In the genomic region with DNA sequence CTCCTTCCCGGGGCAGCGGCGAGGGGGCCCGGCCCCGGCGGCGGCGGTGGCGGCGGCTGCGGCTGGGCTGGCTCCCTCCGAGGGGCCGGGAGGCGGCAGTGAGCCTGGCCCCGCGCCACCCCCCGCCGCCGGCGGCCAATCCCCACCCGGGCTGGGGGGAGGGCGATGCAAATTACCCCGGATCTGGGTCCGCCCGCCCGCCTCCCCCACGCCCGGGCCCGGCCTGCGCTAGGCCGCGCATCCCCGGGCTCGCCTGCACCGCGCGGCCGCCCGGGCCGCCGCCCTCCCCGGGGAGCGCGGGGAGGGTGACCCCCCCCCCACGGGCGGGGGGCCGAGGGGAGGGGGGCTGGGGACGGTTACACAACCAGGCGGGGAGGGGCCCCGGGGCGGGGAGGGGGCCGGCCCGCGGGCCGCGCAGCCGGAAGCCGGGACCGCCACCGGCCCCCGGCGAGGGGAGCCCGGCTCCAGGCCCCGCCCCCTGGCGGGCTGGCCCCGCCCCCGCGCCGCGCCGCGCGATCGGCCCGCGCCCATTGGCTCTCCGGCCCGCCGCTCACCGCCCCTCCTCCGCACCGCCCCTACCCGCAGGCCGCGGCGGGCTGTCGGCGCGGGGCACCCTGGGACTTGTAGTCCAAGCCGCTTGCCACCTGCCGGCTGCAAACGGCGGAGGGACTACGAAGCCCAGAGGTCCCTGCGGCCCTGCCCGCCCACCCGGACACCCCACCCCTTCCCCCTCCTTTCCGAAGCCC, we compare ENCODE assay signal across 8 cellular contexts. TPM values are rescaled to one million over a fixed set of nuclear protein-coding genes. Genes with fewer than 3 reads are reported as not detected.
DNase-seq lines count a peak whose midpoint lies in the region; ATAC-seq, FAIRE-seq and TF ChIP-seq lines count a peak whose summit lies in the region.

No MANE protein-coding gene starts in this region.

- peak overlapping the region; percentile 88 for H3K9ac ChIP-seq in keratinocyte (ENCODE audit: control insufficient read depth, extremely low read depth, insufficient read depth, low read length)

- H3K9me1 ChIP-seq in keratinocyte (ENCODE audit: control insufficient read depth, extremely low read depth, insufficient read depth, low read length) = no peaks in the 10 kb centered on the region

- no peak overlapping the region for H2AFZ ChIP-seq in keratinocyte (ENCODE audit: control insufficient read depth, low read length)

- peaks cover 38% of the 10 kb centered on the region for H3K4me1 ChIP-seq in keratinocyte (ENCODE audit: control insufficient read depth, extremely low read depth, insufficient read depth, low read length)

- no peak for TF ChIP-seq CTCF in AG09319 (IDR thresholded peaks at IDR 0.05; ENCODE audit: low read depth, low read length)
- TF ChIP-seq CTCF in cardiac fibroblast (IDR thresholded peaks at IDR 0.05; ENCODE audit: low read depth, low read length) = no peak
- TF ChIP-seq CTCF in keratinocyte (optimal IDR thresholded peaks at IDR 0.05 in 1 of 3, IDR thresholded peaks at IDR 0.05 in 1 of 3, conservative IDR thresholded peaks at IDR 0.05 in 1 of 3; ENCODE audit: extremely low read depth in 1 of 3, insufficient read depth in 2 of 3, low read length in 3 of 3) = no peak

- peak; percentile 98 for DNase-seq in AG09319 (ENCODE audit: extremely low read depth, low read depth)
- DNase-seq in NCI-H226 = peak; percentile 89
- peak; percentile 89 to 97 (median 96) for DNase-seq in activated CD4-positive, CD25-positive, alpha-beta regulatory T cell (lab: John Stamatoyannopoulos, UW)
- peak; percentile 97 to 99 for DNase-seq in cardiac fibroblast (ENCODE audit: low read depth in 2 of 2)
- no peak for DNase-seq in keratinocyte (ENCODE audit: low read depth, low spot score)
- DNase-seq in stimulated activated CD4-positive, alpha-beta T cell treated with anti-CD3 and anti-CD28 coated beads, Interleukin-15, amount 100 ng/mL, for 48 hours (ENCODE audit: low read depth in 2 of 2) = peak; percentile 94

- H3K9me3 ChIP-seq in keratinocyte (ENCODE audit: control insufficient read depth, low read depth, low read length) = no peaks in the 10 kb centered on the region

- dilution Hi-C loops in keratinocyte (cut with MboI; ENCODE audit: extremely low pct_ligation_motif_present, low sequenced_read_pairs) = no loop called here

- ATAC-seq in GM19025 (IDR thresholded peaks at IDR 0.05; ENCODE audit: low read depth, unreplicated experiment) (peak; percentile 73), HG03175 (IDR thresholded peaks at IDR 0.05; ENCODE audit: unreplicated experiment) (peak; percentile 61)

- H3K27ac ChIP-seq in keratinocyte (ENCODE audit: control insufficient read depth, insufficient read depth, low read length) = no peak overlapping the region

- peaks cover 5 to 18% of the 10 kb centered on the region in 2 experiments for H3K36me3 ChIP-seq in keratinocyte (ENCODE audit: control insufficient read depth in 2 of 2, extremely low read depth in 1 of 2, insufficient read depth in 2 of 2, low read length in 2 of 2)

- H3K4me3 ChIP-seq in cardiac fibroblast (replicated peaks in 1 of 2; ENCODE audit: low read depth in 2 of 2, low read length in 2 of 2) = peak overlapping the region; percentile 81 to 95
- peak overlapping the region; percentile 56 to 93 (median 78) for H3K4me3 ChIP-seq in keratinocyte (ENCODE audit: control insufficient read depth in 2 of 3, extremely low read depth in 1 of 3, insufficient read depth in 2 of 3, low read depth in 1 of 3, low read length in 3 of 3)

- no peaks in the 10 kb centered on the region for H3K27me3 ChIP-seq in keratinocyte (ENCODE audit: control insufficient read depth, extremely low read depth, insufficient read depth, low read length)

- no peak for FAIRE-seq in keratinocyte (lab: Jason Lieb, UNC)

- peaks cover 33% of the 10 kb centered on the region for H4K20me1 ChIP-seq in keratinocyte (ENCODE audit: control insufficient read depth, extremely low read depth, insufficient read depth, low read length)

- H3K4me2 ChIP-seq in keratinocyte (ENCODE audit: control insufficient read depth, extremely low read depth, insufficient read depth, low read depth, low read length) = no peak overlapping the region

- H3K79me2 ChIP-seq in keratinocyte (ENCODE audit: control insufficient read depth, insufficient read depth, low read length) = peaks cover 45% of the 10 kb centered on the region

RNA-seq across cellular contexts. Expression of a gene that starts 1.1 kb away (rescaled TPM):
- 3.7 to 9.8 TPM (median 7.2 TPM) in 3 replicates for polyA plus RNA-seq in keratinocyte
- polyA plus RNA-seq in keratinocyte (2011; ENCODE audit: low read depth) = 18.6 TPM
- polyA plus RNA-seq in keratinocyte (2011; cell fraction: cytosol; rRNA removed) = 4.8 and 14.2 TPM in 2 replicates
- 15.6 and 25.3 TPM in 2 replicates for polyA plus RNA-seq in keratinocyte (2011; cell fraction: nucleus; rRNA removed)
- 23.6 and 24.7 TPM in 2 replicates for polyA plus RNA-seq in keratinocyte (2012; ENCODE audit: low replicate concordance)
- 5.2 to 12.8 TPM (median 7.7 TPM) in 3 replicates for polyA minus RNA-seq in keratinocyte
- 60.4 TPM for polyA minus RNA-seq in keratinocyte (2011; cell fraction: cytosol; rRNA and poly(A)+ RNA removed)
- polyA minus RNA-seq in keratinocyte (2011; cell fraction: nucleus; rRNA and poly(A)+ RNA removed) = 35.8 and 46.1 TPM in 2 replicates

RNA-seq across cellular contexts. Expression of a gene that starts 58.1 kb away (rescaled TPM):
- polyA plus RNA-seq in keratinocyte = 6.1 to 11.4 TPM (median 7.5 TPM) in 3 replicates
- 18.7 TPM for polyA plus RNA-seq in keratinocyte (2011; ENCODE audit: low read depth)
- polyA plus RNA-seq in keratinocyte (2011; cell fraction: cytosol; rRNA removed) = 6.4 and 13.1 TPM in 2 replicates
- polyA plus RNA-seq in keratinocyte (2011; cell fraction: nucleus; rRNA removed) = 12.7 and 17.1 TPM in 2 replicates
- polyA plus RNA-seq in keratinocyte (2012; ENCODE audit: low replicate concordance) = 20.0 and 20.7 TPM in 2 replicates
- polyA minus RNA-seq in keratinocyte = 7.4 to 42.2 TPM (median 7.6 TPM) in 3 replicates
- 7.7 TPM for polyA minus RNA-seq in keratinocyte (2011; cell fraction: cytosol; rRNA and poly(A)+ RNA removed)
- 8.4 and 9.0 TPM in 2 replicates for polyA minus RNA-seq in keratinocyte (2011; cell fraction: nucleus; rRNA and poly(A)+ RNA removed)

RNA-seq across cellular contexts. Expression of a gene that starts 58.3 kb away (rescaled TPM):
- 61.8 to 97.9 TPM (median 89.5 TPM) in 3 replicates for polyA plus RNA-seq in keratinocyte
- 95.5 TPM for polyA plus RNA-seq in keratinocyte (2011; ENCODE audit: low read depth)
- polyA plus RNA-seq in keratinocyte (2011; cell fraction: cytosol; rRNA removed) = 64.6 and 162 TPM in 2 replicates
- 70.6 and 94.2 TPM in 2 replicates for polyA plus RNA-seq in keratinocyte (2011; cell fraction: nucleus; rRNA removed)
- 109 and 148 TPM in 2 replicates for polyA plus RNA-seq in keratinocyte (2012; ENCODE audit: low replicate concordance)
- 51.0 to 105 TPM (median 66.6 TPM) in 3 replicates for polyA minus RNA-seq in keratinocyte
- 207 TPM for polyA minus RNA-seq in keratinocyte (2011; cell fraction: cytosol; rRNA and poly(A)+ RNA removed)
- 50.3 and 50.5 TPM in 2 replicates for polyA minus RNA-seq in keratinocyte (2011; cell fraction: nucleus; rRNA and poly(A)+ RNA removed)
